15 cellular contexts compared by ENCODE assay signal in genomic region chr2:33488178-33488690, GRCh38. TPM values are rescaled to one million over a fixed set of nuclear protein-coding genes. Genes with fewer than 3 reads are reported as not detected.
A peak's percentile ranks its signal among the peaks of the same experiment; 100 is the strongest.
DNase-seq lines count a peak whose midpoint lies in the region; ATAC-seq and TF ChIP-seq lines count a peak whose summit lies in the region.
"Had no signal": no experiment of that assay in that cellular context is flagged by ENCODE, and none has a peak within 500 bp of the region (broad histone marks: within the 10 kb centered on the region; RNA-seq: fewer than 3 reads in every experiment).

No MANE protein-coding gene starts in this region.

- H3K4me1 ChIP-seq in CD8-positive, alpha-beta T cell (ENCODE audit: insufficient read depth, low read length) = no peaks in the 10 kb centered on the region

- peaks cover 44% of the 10 kb centered on the region for H3K4me1 Mint-ChIP-seq in activated T-cell treated with anti-CD3 and anti-CD28 coated beads, Interleukin-2, amount 50 U/mL, for 24 hours (ENCODE audit: low read depth)
- peaks cover 47 to 72% of the 10 kb centered on the region in 2 donors for H3K4me1 Mint-ChIP-seq in stimulated activated naive B cell treated with anti-CD40 and anti-IgM and Interleukin-4, amounts not matched to agents 10 μg/mL and 1 μg/mL and 100 μg/mL, for 72 hours
- no peaks in the 10 kb centered on the region for H3K4me1 Mint-ChIP-seq in CD8-positive, alpha-beta T cell (ENCODE audit: low read depth)

- H3K27ac ChIP-seq in CD8-positive, alpha-beta T cell (ENCODE audit: low read depth, low read length) = no peak overlapping the region
- H3K27ac ChIP-seq: hepatocyte, PC-9 had no signal

- H3K4me3 Mint-ChIP-seq in activated T-cell treated with anti-CD3 and anti-CD28 coated beads, Interleukin-2, amount 50 U/mL, for 24 hours = peak overlapping the region; percentile 53
- H3K4me3 Mint-ChIP-seq in stimulated activated naive B cell treated with anti-CD40 and anti-IgM and Interleukin-4, amounts not matched to agents 10 μg/mL and 1 μg/mL and 100 μg/mL, for 72 hours = peak overlapping the region; percentile 43 to 52
- no peak overlapping the region for H3K4me3 Mint-ChIP-seq in CD8-positive, alpha-beta T cell
- H3K4me3 Mint-ChIP-seq: activated naive CD4-positive, alpha-beta T cell treated with anti-CD3 and anti-CD28 coated beads for 36 hours; HFFc6 had no signal

- peak overlapping the region; percentile 94 for H3K27ac Mint-ChIP-seq in activated T-cell treated with anti-CD3 and anti-CD28 coated beads, Interleukin-2, amount 50 U/mL, for 24 hours
- peak overlapping the region; percentile 71 for H3K27ac Mint-ChIP-seq in stimulated activated naive B cell treated with anti-CD40 and anti-IgM and Interleukin-4, amounts not matched to agents 10 μg/mL and 1 μg/mL and 100 μg/mL, for 72 hours
- H3K27ac Mint-ChIP-seq in CD8-positive, alpha-beta T cell = no peak overlapping the region
- H3K27ac Mint-ChIP-seq: activated naive CD4-positive, alpha-beta T cell treated with anti-CD3 and anti-CD28 coated beads for 36 hours; HFFc6 had no signal

- DNase-seq in activated T-cell treated with anti-CD3 and anti-CD28 coated beads, Interleukin-2, amount 50 U/mL, for 24 hours = no peak
- DNase-seq in activated T-cell treated with anti-CD3 and anti-CD28 coated beads for 4 hours = no peak
- DNase-seq in stimulated activated naive B cell treated with anti-CD40 and anti-IgM and Interleukin-4, amounts not matched to agents 10 μg/mL and 1 μg/mL and 100 μg/mL, for 72 hours = no peak
- no peak for DNase-seq in CD8-positive, alpha-beta T cell
- DNase-seq in mucosa of gallbladder (ENCODE audit: low spot score) = no peak
- DNase-seq: activated naive CD4-positive, alpha-beta T cell treated with anti-CD3 and anti-CD28 coated beads for 36 hours; HFFc6; NCI-H1092; PC-9; small intestine; stimulated activated CD8-positive, alpha-beta memory T cell treated with anti-CD3 and anti-CD28 coated beads, Interleukin-4, amount 100 ng/mL, for 48 hours had no signal

- POLR2A ChIA-PET in CD8-positive, alpha-beta T cell (lab: Charles Lee) = no interaction called here

- peaks cover 6% of the 10 kb centered on the region for H3K27me3 Mint-ChIP-seq in activated T-cell treated with anti-CD3 and anti-CD28 coated beads, Interleukin-2, amount 50 U/mL, for 24 hours
- no peaks in the 10 kb centered on the region for H3K27me3 Mint-ChIP-seq in stimulated activated naive B cell treated with anti-CD40 and anti-IgM and Interleukin-4, amounts not matched to agents 10 μg/mL and 1 μg/mL and 100 μg/mL, for 72 hours
- H3K27me3 Mint-ChIP-seq in CD8-positive, alpha-beta T cell (ENCODE audit: low read depth) = peaks cover 4% of the 10 kb centered on the region

- CTCF ChIA-PET in CD8-positive, alpha-beta T cell (lab: Charles Lee) = no interaction called here

- intact Hi-C loops in CD8-positive, alpha-beta T cell (cut with DNase I, micrococcal nuclease) = no loop called here

- no peak overlapping the region for H3K4me3 ChIP-seq in CD8-positive, alpha-beta T cell (ENCODE audit: low read depth, low read length)
- H3K4me3 ChIP-seq: hepatocyte, PC-9 had no signal

- ATAC-seq in GM21825 (IDR thresholded peaks at IDR 0.05; ENCODE audit: unreplicated experiment) (peak; percentile 32), HG03342 (IDR thresholded peaks at IDR 0.05; ENCODE audit: unreplicated experiment) (peak; percentile 41), GM19328 (IDR thresholded peaks at IDR 0.05; ENCODE audit: unreplicated experiment) (no peak)
- peak; percentile 27 to 54 for ATAC-seq in stimulated activated naive B cell treated with anti-CD40 and anti-IgM and Interleukin-4, amounts not matched to agents 10 μg/mL and 1 μg/mL and 100 μg/mL, for 72 hours (replicated peaks)
- ATAC-seq in CD8-positive, alpha-beta T cell = no peak

- no peaks in the 10 kb centered on the region for H3K27me3 ChIP-seq in CD8-positive, alpha-beta T cell (ENCODE audit: insufficient read depth, low read length)
- H3K27me3 ChIP-seq: hepatocyte had no signal

- no peaks in the 10 kb centered on the region for H3K36me3 ChIP-seq in CD8-positive, alpha-beta T cell (ENCODE audit: insufficient read depth, low read length)

- H3K9me3 Mint-ChIP-seq in activated T-cell treated with anti-CD3 and anti-CD28 coated beads, Interleukin-2, amount 50 U/mL, for 24 hours = peaks cover 14% of the 10 kb centered on the region
- peaks cover 4% of the 10 kb centered on the region in 2 donors for H3K9me3 Mint-ChIP-seq in stimulated activated naive B cell treated with anti-CD40 and anti-IgM and Interleukin-4, amounts not matched to agents 10 μg/mL and 1 μg/mL and 100 μg/mL, for 72 hours
- peaks cover 4% of the 10 kb centered on the region for H3K9me3 Mint-ChIP-seq in CD8-positive, alpha-beta T cell

- H3K36me3 Mint-ChIP-seq in activated T-cell treated with anti-CD3 and anti-CD28 coated beads, Interleukin-2, amount 50 U/mL, for 24 hours (ENCODE audit: low read depth) = peaks cover 10% of the 10 kb centered on the region
- peaks cover 35 to 60% of the 10 kb centered on the region in 2 donors for H3K36me3 Mint-ChIP-seq in stimulated activated naive B cell treated with anti-CD40 and anti-IgM and Interleukin-4, amounts not matched to agents 10 μg/mL and 1 μg/mL and 100 μg/mL, for 72 hours
- no peaks in the 10 kb centered on the region for H3K36me3 Mint-ChIP-seq in CD8-positive, alpha-beta T cell

- H3K9me3 ChIP-seq in CD8-positive, alpha-beta T cell (ENCODE audit: low read length) = no peaks in the 10 kb centered on the region

- TF ChIP-seq CTCF in CD8-positive, alpha-beta T cell (IDR thresholded peaks at IDR 0.05) = no peak

RNA-seq across cellular contexts. Expression of gene RASGRP3, which starts 11.8 kb away (rescaled TPM):
- 1 to 10 TPM; 2.8 to 4.1 TPM for total RNA-seq in CD8-positive, alpha-beta T cell
- 7.4 TPM for total RNA-seq in mucosa of gallbladder

Comparison
In these comparisons a context has a peak if more than half of its experiments do, and no peak if none do; other contexts are left out.
1. ATAC-seq: peak in GM21825 (single experiment), HG03342 (single experiment) and stimulated activated naive B cell treated with anti-CD40 and anti-IgM and Interleukin-4, amounts not matched to agents 10 μg/mL and 1 μg/mL and 100 μg/mL, for 72 hours (2 of 2); none in CD8-positive, alpha-beta T cell (single experiment) and GM19328 (single experiment).